19 cellular contexts compared by ENCODE assay signal in genomic region chr6:15386756-15387112, GRCh38.
DNase-seq lines count a peak whose midpoint lies in the region; ATAC-seq and TF ChIP-seq lines count a peak whose summit lies in the region.
"Had no signal": no experiment of that assay in that cellular context is flagged by ENCODE, and none has a peak within 500 bp of the region (broad histone marks: within the 10 kb centered on the region; RNA-seq: fewer than 3 reads in every experiment).

No MANE protein-coding gene starts in this region.

- WGBS in smooth muscle cell (ENCODE audit: low lambda C conversion rate): 59% methylated on average over 3 of the region's 3 CpGs

- H3F3A ChIP-seq in smooth muscle cell (ENCODE audit: low read depth): no peaks in the 10 kb centered on the region

- peak overlapping the region; percentile 1 for H3K4me2 ChIP-seq in smooth muscle cell

- peak; percentile 47 to 49 for ATAC-seq in activated CD4-positive, CD25-positive, alpha-beta regulatory T cell treated with anti-CD3 and anti-CD28 coated beads, Interleukin-2, amount 50 U/mL, for 24 hours
- peak; percentile 9 for ATAC-seq in HG03442 (IDR thresholded peaks at IDR 0.05; ENCODE audit: unreplicated experiment)
- ATAC-seq in activated naive CD8-positive, alpha-beta T cell treated with anti-CD3 and anti-CD28 coated beads, Interleukin-2, amount 50 U/mL, for 24 hours: peak; percentile 8
- ATAC-seq: CD8-positive, alpha-beta T cell had no signal

- no peak overlapping the region for H3K4me3 ChIP-seq in smooth muscle cell
- H3K4me3 ChIP-seq: Peyer's patch, stomach had no signal

- TF ChIP-seq CTCF in smooth muscle cell (IDR thresholded peaks at IDR 0.05; ENCODE audit: borderline replicate concordance, insufficient read depth, poor library complexity, severe bottlenecking): no peak

- no peak overlapping the region for H3K9ac ChIP-seq in smooth muscle cell (ENCODE audit: low read depth)

- no peaks in the 10 kb centered on the region for H3K27me3 Mint-ChIP-seq in activated naive CD8-positive, alpha-beta T cell treated with anti-CD3 and anti-CD28 coated beads, Interleukin-2, amount 50 U/mL, for 24 hours
- H3K27me3 Mint-ChIP-seq: central memory CD8-positive, alpha-beta T cell had no signal

- DNase-seq in activated CD4-positive, CD25-positive, alpha-beta regulatory T cell treated with anti-CD3 and anti-CD28 coated beads, Interleukin-2, amount 50 U/mL, for 72 hours: no peak
- no peak for DNase-seq in activated naive CD8-positive, alpha-beta T cell treated with anti-CD3 and anti-CD28 coated beads, Interleukin-2, amount 50 U/mL, for 24 hours
- DNase-seq in smooth muscle cell (lab: John Stamatoyannopoulos, UW; ENCODE audit: unreplicated experiment) (no peak), NCI-H146 treated with DMSO at 0.1 percent for 48 hours (lab: John Stamatoyannopoulos, UW; ENCODE audit: unreplicated experiment) (no peak), SHP77 (lab: John Stamatoyannopoulos, UW) (no peak), SHP77 treated with DMSO at 0.1 percent for 48 hours (lab: John Stamatoyannopoulos, UW) (no peak)
- DNase-seq: ACHN; CD8-positive, alpha-beta T cell; effector CD8-positive, alpha-beta T cell; kidney; mesenchymal stem cell; NCI-H2081; NCI-H774; Peyer's patch; stomach had no signal

- H3K36me3 Mint-ChIP-seq in activated naive CD8-positive, alpha-beta T cell treated with anti-CD3 and anti-CD28 coated beads, Interleukin-2, amount 50 U/mL, for 24 hours (ENCODE audit: low read depth): peaks cover 4% of the 10 kb centered on the region

- H3K4me1 Mint-ChIP-seq in activated naive CD8-positive, alpha-beta T cell treated with anti-CD3 and anti-CD28 coated beads, Interleukin-2, amount 50 U/mL, for 24 hours: peaks cover 73% of the 10 kb centered on the region

- no peaks in the 10 kb centered on the region for H3K27me3 ChIP-seq in smooth muscle cell (ENCODE audit: low read depth)
- H3K27me3 ChIP-seq: Peyer's patch, stomach had no signal

- no peaks in the 10 kb centered on the region for H3K9me3 Mint-ChIP-seq in activated naive CD8-positive, alpha-beta T cell treated with anti-CD3 and anti-CD28 coated beads, Interleukin-2, amount 50 U/mL, for 24 hours
- H3K9me3 Mint-ChIP-seq: CD8-positive, alpha-beta T cell; central memory CD8-positive, alpha-beta T cell; neural crest cell had no signal

- no peaks in the 10 kb centered on the region for H3K9me3 ChIP-seq in smooth muscle cell (replicated peaks; ENCODE audit: low read depth)
- H3K9me3 ChIP-seq: Peyer's patch, stomach had no signal

- H3K27ac Mint-ChIP-seq in activated naive CD8-positive, alpha-beta T cell treated with anti-CD3 and anti-CD28 coated beads, Interleukin-2, amount 50 U/mL, for 24 hours: peak overlapping the region; percentile 8
- H3K27ac Mint-ChIP-seq: CD8-positive, alpha-beta T cell had no signal

- H3K36me3 ChIP-seq in smooth muscle cell (ENCODE audit: low read depth): no peaks in the 10 kb centered on the region
- H3K36me3 ChIP-seq: Peyer's patch, stomach had no signal

- H3K79me2 ChIP-seq in smooth muscle cell (ENCODE audit: low read depth): peaks cover 40% of the 10 kb centered on the region

- H4K20me1 ChIP-seq in smooth muscle cell (ENCODE audit: low read depth): peaks cover 99% of the 10 kb centered on the region

- no peak overlapping the region for H3K27ac ChIP-seq in smooth muscle cell (ENCODE audit: low read depth)
- H3K27ac ChIP-seq: Peyer's patch, stomach had no signal

- no peak overlapping the region for H2AFZ ChIP-seq in smooth muscle cell (ENCODE audit: low read depth)

- H3K4me1 ChIP-seq in smooth muscle cell (ENCODE audit: low read depth): peaks cover 28% of the 10 kb centered on the region

- no peak overlapping the region for H3K4me3 Mint-ChIP-seq in activated naive CD8-positive, alpha-beta T cell treated with anti-CD3 and anti-CD28 coated beads, Interleukin-2, amount 50 U/mL, for 24 hours
- H3K4me3 Mint-ChIP-seq: CD8-positive, alpha-beta T cell; central memory CD8-positive, alpha-beta T cell had no signal
